In the genomic region with DNA sequence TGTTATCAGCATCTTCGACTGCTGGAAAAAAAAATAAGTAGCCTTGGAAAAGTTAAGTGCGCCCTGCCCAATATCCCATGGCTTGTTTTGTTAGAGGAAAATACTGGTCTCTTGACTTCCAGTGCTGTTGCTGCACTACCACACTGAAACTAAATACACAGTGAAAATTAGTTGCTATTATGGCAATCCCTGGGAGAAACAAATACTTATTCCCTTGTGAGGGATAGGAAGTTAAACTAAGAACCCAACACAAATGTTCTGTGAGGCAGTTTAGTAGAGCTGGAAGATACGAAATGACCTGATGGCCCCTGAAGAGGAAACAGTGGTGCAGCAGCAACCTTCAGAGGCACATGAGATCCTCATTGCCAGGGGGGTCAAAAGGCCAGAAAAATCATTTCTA, we compare ENCODE assay signal across 18 cellular contexts.
DNase-seq lines count a peak whose midpoint lies in the region; ATAC-seq, FAIRE-seq and TF ChIP-seq lines count a peak whose summit lies in the region.
"Had no signal": no experiment of that assay in that cellular context is flagged by ENCODE, and none has a peak within 500 bp of the region (broad histone marks: within the 10 kb centered on the region; RNA-seq: fewer than 3 reads in every experiment).

No MANE protein-coding gene starts in this region.

- no peak for DNase-seq in Right ventricle myocardium inferior (ENCODE audit: missing footprints)
- DNase-seq in right atrium auricular region (ENCODE audit: low spot score), result no peak
- DNase-seq in WTC11 (ENCODE audit: low spot score), result no peak
- DNase-seq in left ventricle myocardium inferior, result no peak
- no peak for DNase-seq in D721Med (ENCODE audit: insufficient read length, low spot score)
- no peak for DNase-seq in T-helper 9 cell
- DNase-seq in GM10248 (ENCODE audit: extremely low spot score), result no peak
- DNase-seq: Kasumi-1; NCI-H1417 treated with DMSO at 0.1 percent for 48 hours; NCI-H187; NCI-H226; NCI-H524 treated with DMSO at 0.1 percent for 48 hours; NK-92 treated with Interleukin-12 subunit alpha and Interleukin-12 subunit beta, amount 100 ng/mL, for 24 hours had no signal

- H3K27ac Mint-ChIP-seq in WTC11, result 0 out of 2 replicates have a peak overlapping the region, but pooled peaks have one; percentile 24
- H3K27ac Mint-ChIP-seq: B cell had no signal

- no peak for FAIRE-seq in D721Med (lab: Jason Lieb, UNC)
- FAIRE-seq: H54 had no signal

- H3K4me1 ChIP-seq in right atrium auricular region, result peaks cover 0 to 26% of the 10 kb centered on the region in 2 donors
- peaks cover 47% of the 10 kb centered on the region for H3K4me1 ChIP-seq in left ventricle myocardium inferior
- H3K4me1 ChIP-seq: A549 had no signal

- intact Hi-C loops in Right ventricle myocardium inferior (cut with DNase I), result no loop called here
- intact Hi-C loops in left ventricle myocardium inferior (cut with micrococcal nuclease), result no loop called here

- CTCF ChIA-PET in WTC11 (lab: Charles Lee), result interaction anchor here (1.0 kb wide), 1 partner anchor 69 kb away, joined by 6 read pairs; no protein-coding TSS in a partner anchor
- CTCF ChIA-PET in GM10248 (lab: Yijun Ruan, JAX), result interaction anchor here (1.3 kb wide), 1 partner anchor 83 kb away, joined by 4 read pairs; no protein-coding TSS in a partner anchor

- no peaks in the 10 kb centered on the region for H3K36me3 Mint-ChIP-seq in WTC11

- peaks cover 12% of the 10 kb centered on the region for H3K4me1 Mint-ChIP-seq in WTC11

- no peak overlapping the region for H3K4me3 Mint-ChIP-seq in WTC11
- H3K4me3 Mint-ChIP-seq: B cell had no signal

- POLR2A ChIA-PET in WTC11 (lab: Charles Lee) (no interaction called here), GM10248 (lab: Yijun Ruan, JAX) (no interaction called here)

- peak; percentile 35 for ATAC-seq in Right ventricle myocardium inferior
- ATAC-seq in WTC11, result no peak
- ATAC-seq: A549, SK-N-SH treated with all-trans-retinoic acid at 6 μM for 48 hours had no signal

- H3K27ac ChIP-seq in right atrium auricular region, result no peak overlapping the region
- H3K27ac ChIP-seq in left ventricle myocardium inferior (replicated peaks), result peak overlapping the region; percentile 49
- H3K27ac ChIP-seq: A549, RWPE1 had no signal

- no peaks in the 10 kb centered on the region for H3K9me3 Mint-ChIP-seq in WTC11

- no peak overlapping the region for H3K4me3 ChIP-seq in right atrium auricular region
- no peak overlapping the region for H3K4me3 ChIP-seq in left ventricle myocardium inferior
- H3K4me3 ChIP-seq: A549 had no signal

- no peaks in the 10 kb centered on the region for H3K9me3 ChIP-seq in right atrium auricular region
- H3K9me3 ChIP-seq in left ventricle myocardium inferior (replicated peaks), result no peaks in the 10 kb centered on the region
- H3K9me3 ChIP-seq: A549 had no signal

- H3K36me3 ChIP-seq in right atrium auricular region, result no peaks in the 10 kb centered on the region
- H3K36me3 ChIP-seq in left ventricle myocardium inferior, result no peaks in the 10 kb centered on the region

- TF ChIP-seq CTCF in right atrium auricular region (IDR thresholded peaks at IDR 0.05) (no peak), WTC11 (IDR thresholded peaks at IDR 0.05) (no peak), left ventricle myocardium inferior (IDR thresholded peaks at IDR 0.05; ENCODE audit: borderline replicate concordance) (no peak), D721Med (IDR thresholded peaks at IDR 0.05; ENCODE audit: insufficient read depth, missing control alignments) (no peak), GM10248 (IDR thresholded peaks at IDR 0.05; ENCODE audit: control extremely low read depth, extremely low read depth, low read depth, missing control alignments) (no peak)

- no peaks in the 10 kb centered on the region for H3K27me3 ChIP-seq in right atrium auricular region
- H3K27me3 ChIP-seq in left ventricle myocardium inferior (ENCODE audit: low read depth), result no peaks in the 10 kb centered on the region

- H3K27me3 Mint-ChIP-seq in WTC11 (ENCODE audit: low read depth), result no peaks in the 10 kb centered on the region
- H3K27me3 Mint-ChIP-seq: B cell had no signal

TF ChIP-seq in WTC11, 78 proteins besides CTCF, POLR2A, EP300 and RAD21:
- TF ChIP-seq PREB (CRISPR knock-in tag; IDR thresholded peaks at IDR 0.05; ENCODE audit: borderline replicate concordance) (no peak), FOXJ3 (CRISPR knock-in tag; IDR thresholded peaks at IDR 0.05; ENCODE audit: borderline replicate concordance) (no peak), TCF7 (CRISPR knock-in tag; IDR thresholded peaks at IDR 0.05; ENCODE audit: low read depth) (no peak), NFATC4 (CRISPR knock-in tag; IDR thresholded peaks at IDR 0.05) (no peak), ERG (CRISPR knock-in tag; IDR thresholded peaks at IDR 0.05) (no peak), ZNF281 (CRISPR knock-in tag; IDR thresholded peaks at IDR 0.05) (no peak), NFE2L1 (CRISPR knock-in tag; IDR thresholded peaks at IDR 0.05) (no peak), ZNF121 (CRISPR knock-in tag; IDR thresholded peaks at IDR 0.05) (no peak), MXD4 (CRISPR knock-in tag; IDR thresholded peaks at IDR 0.05; ENCODE audit: borderline replicate concordance) (no peak), GRHL2 (CRISPR knock-in tag; IDR thresholded peaks at IDR 0.05; ENCODE audit: insufficient replicate concordance, severe bottlenecking) (no peak), ZSCAN18 (CRISPR knock-in tag; IDR thresholded peaks at IDR 0.05) (no peak), TP53 (CRISPR knock-in tag; IDR thresholded peaks at IDR 0.05) (no peak), ZNF423 (CRISPR knock-in tag; IDR thresholded peaks at IDR 0.05) (no peak)
- TF ChIP-seq, protein P1, sequence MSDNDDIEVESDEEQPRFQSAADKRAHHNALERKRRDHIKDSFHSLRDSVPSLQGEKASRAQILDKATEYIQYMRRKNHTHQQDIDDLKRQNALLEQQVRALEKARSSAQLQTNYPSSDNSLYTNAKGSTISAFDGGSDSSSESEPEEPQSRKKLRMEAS (CRISPR knock-in tag; IDR thresholded peaks at IDR 0.05), result no peak
- TF ChIP-seq, protein P2, sequence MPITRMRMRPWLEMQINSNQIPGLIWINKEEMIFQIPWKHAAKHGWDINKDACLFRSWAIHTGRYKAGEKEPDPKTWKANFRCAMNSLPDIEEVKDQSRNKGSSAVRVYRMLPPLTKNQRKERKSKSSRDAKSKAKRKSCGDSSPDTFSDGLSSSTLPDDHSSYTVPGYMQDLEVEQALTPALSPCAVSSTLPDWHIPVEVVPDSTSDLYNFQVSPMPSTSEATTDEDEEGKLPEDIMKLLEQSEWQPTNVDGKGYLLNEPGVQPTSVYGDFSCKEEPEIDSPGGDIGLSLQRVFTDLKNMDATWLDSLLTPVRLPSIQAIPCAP (CRISPR knock-in tag; IDR thresholded peaks at IDR 0.05), result no peak
